In the genomic region with DNA sequence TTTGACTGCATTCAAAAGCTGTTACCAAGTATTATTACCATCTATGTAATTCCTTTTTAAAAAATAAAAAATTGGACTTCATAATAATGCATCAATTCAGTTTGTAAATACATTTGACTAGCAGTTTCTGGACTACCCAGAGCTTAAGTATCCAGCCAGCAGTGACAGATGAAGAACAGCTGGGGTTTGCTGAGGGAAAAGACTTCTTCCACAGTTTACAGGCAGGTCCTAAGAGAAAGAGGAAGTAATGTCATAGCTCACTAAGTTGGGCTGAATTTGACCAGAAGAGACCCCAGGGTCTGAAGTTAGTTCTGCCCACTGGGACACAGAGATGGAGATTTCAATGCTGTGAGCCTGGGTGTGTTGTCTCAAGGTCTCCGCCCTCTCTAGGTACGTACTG, we compare ENCODE assay signal across 2 cellular contexts.
TF ChIP-seq lines count a peak whose summit lies in the region.

No MANE protein-coding gene starts in this region.

TF ChIP-seq in IMR-90, 13 proteins besides CTCF, POLR2A, EP300 and RAD21:
- TF ChIP-seq MXI1 (IDR thresholded peaks at IDR 0.05; ENCODE audit: borderline replicate concordance, low read depth, low read length) (no peak), MAFK (IDR thresholded peaks at IDR 0.05; ENCODE audit: low read depth, low read length) (no peak), SMC3 (IDR thresholded peaks at IDR 0.05; ENCODE audit: low read depth, low read length) (no peak), BHLHE40 (IDR thresholded peaks at IDR 0.05; ENCODE audit: low read depth, low read length) (no peak), NFE2L2 (IDR thresholded peaks at IDR 0.05; ENCODE audit: low read depth, low read length) (no peak), FOS (IDR thresholded peaks at IDR 0.05; ENCODE audit: low read depth, low read length) (no peak), RFX5 (IDR thresholded peaks at IDR 0.05; ENCODE audit: low read depth, low read length) (no peak), MAZ (IDR thresholded peaks at IDR 0.05; ENCODE audit: borderline replicate concordance, low read depth, low read length) (no peak), ELK1 (IDR thresholded peaks at IDR 0.05; ENCODE audit: borderline replicate concordance, low read depth, low read length) (no peak), RCOR1 (IDR thresholded peaks at IDR 0.05; ENCODE audit: insufficient replicate concordance, low read length) (no peak), CEBPB (IDR thresholded peaks at IDR 0.05; ENCODE audit: low read depth, low read length) (no peak), CHD1 (IDR thresholded peaks at IDR 0.05; ENCODE audit: low read depth, low read length) (no peak)
- TF ChIP-seq, protein P1, sequence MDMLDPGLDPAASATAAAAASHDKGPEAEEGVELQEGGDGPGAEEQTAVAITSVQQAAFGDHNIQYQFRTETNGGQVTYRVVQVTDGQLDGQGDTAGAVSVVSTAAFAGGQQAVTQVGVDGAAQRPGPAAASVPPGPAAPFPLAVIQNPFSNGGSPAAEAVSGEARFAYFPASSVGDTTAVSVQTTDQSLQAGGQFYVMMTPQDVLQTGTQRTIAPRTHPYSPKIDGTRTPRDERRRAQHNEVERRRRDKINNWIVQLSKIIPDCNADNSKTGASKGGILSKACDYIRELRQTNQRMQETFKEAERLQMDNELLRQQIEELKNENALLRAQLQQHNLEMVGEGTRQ (IDR thresholded peaks at IDR 0.05; ENCODE audit: low read depth, low read length): no peak

TF ChIP-seq in GM12878, 131 proteins besides CTCF, POLR2A, EP300 and RAD21:
- no peak for TF ChIP-seq LARP7 (IDR thresholded peaks at IDR 0.05)
- TF ChIP-seq MLLT1 (IDR thresholded peaks at IDR 0.05): no peak
- no peak for TF ChIP-seq HCFC1 (IDR thresholded peaks at IDR 0.05; ENCODE audit: low read length)
- no peak for TF ChIP-seq SIX5 (IDR thresholded peaks at IDR 0.05; ENCODE audit: low read depth, low read length, severe bottlenecking)
- no peak for TF ChIP-seq MTA2 (IDR thresholded peaks at IDR 0.05; ENCODE audit: low read depth)
- no peak for TF ChIP-seq JUNB (IDR thresholded peaks at IDR 0.05)
- no peak for TF ChIP-seq STAT3 (IDR thresholded peaks at IDR 0.05; ENCODE audit: low read depth, low read length)
- no peak for TF ChIP-seq REST (IDR thresholded peaks at IDR 0.05; ENCODE audit: low read depth, low read length)
- TF ChIP-seq, protein P2, sequence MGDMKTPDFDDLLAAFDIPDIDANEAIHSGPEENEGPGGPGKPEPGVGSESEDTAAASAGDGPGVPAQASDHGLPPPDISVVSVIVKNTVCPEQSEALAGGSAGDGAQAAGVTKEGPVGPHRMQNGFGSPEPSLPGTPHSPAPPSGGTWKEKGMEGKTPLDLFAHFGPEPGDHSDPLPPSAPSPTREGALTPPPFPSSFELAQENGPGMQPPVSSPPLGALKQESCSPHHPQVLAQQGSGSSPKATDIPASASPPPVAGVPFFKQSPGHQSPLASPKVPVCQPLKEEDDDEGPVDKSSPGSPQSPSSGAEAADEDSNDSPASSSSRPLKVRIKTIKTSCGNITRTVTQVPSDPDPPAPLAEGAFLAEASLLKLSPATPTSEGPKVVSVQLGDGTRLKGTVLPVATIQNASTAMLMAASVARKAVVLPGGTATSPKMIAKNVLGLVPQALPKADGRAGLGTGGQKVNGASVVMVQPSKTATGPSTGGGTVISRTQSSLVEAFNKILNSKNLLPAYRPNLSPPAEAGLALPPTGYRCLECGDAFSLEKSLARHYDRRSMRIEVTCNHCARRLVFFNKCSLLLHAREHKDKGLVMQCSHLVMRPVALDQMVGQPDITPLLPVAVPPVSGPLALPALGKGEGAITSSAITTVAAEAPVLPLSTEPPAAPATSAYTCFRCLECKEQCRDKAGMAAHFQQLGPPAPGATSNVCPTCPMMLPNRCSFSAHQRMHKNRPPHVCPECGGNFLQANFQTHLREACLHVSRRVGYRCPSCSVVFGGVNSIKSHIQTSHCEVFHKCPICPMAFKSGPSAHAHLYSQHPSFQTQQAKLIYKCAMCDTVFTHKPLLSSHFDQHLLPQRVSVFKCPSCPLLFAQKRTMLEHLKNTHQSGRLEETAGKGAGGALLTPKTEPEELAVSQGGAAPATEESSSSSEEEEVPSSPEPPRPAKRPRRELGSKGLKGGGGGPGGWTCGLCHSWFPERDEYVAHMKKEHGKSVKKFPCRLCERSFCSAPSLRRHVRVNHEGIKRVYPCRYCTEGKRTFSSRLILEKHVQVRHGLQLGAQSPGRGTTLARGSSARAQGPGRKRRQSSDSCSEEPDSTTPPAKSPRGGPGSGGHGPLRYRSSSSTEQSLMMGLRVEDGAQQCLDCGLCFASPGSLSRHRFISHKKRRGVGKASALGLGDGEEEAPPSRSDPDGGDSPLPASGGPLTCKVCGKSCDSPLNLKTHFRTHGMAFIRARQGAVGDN (IDR thresholded peaks at IDR 0.05): no peak
- TF ChIP-seq RB1 (IDR thresholded peaks at IDR 0.05; ENCODE audit: borderline replicate concordance): no peak
- no peak for TF ChIP-seq ZZZ3 (IDR thresholded peaks at IDR 0.05; ENCODE audit: control insufficient read depth, insufficient read length, low read depth)
- no peak for TF ChIP-seq FOXK2 (IDR thresholded peaks at IDR 0.05)
- TF ChIP-seq NFXL1 (IDR thresholded peaks at IDR 0.05; ENCODE audit: borderline replicate concordance): no peak
- TF ChIP-seq PML (IDR thresholded peaks at IDR 0.05; ENCODE audit: low read length): no peak
- no peak for TF ChIP-seq ETV6 (conservative IDR thresholded peaks at IDR 0.05 in 1 of 2, IDR thresholded peaks at IDR 0.05 in 1 of 2; ENCODE audit: borderline replicate concordance in 1 of 2, low read depth in 1 of 2)
- TF ChIP-seq IRF4 (IDR thresholded peaks at IDR 0.05; ENCODE audit: low read depth, low read length): no peak
- no peak for TF ChIP-seq PAX5 (IDR thresholded peaks at IDR 0.05; ENCODE audit: borderline replicate concordance, low read depth, low read length)
- TF ChIP-seq, protein P3, sequence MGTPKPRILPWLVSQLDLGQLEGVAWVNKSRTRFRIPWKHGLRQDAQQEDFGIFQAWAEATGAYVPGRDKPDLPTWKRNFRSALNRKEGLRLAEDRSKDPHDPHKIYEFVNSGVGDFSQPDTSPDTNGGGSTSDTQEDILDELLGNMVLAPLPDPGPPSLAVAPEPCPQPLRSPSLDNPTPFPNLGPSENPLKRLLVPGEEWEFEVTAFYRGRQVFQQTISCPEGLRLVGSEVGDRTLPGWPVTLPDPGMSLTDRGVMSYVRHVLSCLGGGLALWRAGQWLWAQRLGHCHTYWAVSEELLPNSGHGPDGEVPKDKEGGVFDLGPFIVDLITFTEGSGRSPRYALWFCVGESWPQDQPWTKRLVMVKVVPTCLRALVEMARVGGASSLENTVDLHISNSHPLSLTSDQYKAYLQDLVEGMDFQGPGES (IDR thresholded peaks at IDR 0.05): no peak
